In the genomic region with DNA sequence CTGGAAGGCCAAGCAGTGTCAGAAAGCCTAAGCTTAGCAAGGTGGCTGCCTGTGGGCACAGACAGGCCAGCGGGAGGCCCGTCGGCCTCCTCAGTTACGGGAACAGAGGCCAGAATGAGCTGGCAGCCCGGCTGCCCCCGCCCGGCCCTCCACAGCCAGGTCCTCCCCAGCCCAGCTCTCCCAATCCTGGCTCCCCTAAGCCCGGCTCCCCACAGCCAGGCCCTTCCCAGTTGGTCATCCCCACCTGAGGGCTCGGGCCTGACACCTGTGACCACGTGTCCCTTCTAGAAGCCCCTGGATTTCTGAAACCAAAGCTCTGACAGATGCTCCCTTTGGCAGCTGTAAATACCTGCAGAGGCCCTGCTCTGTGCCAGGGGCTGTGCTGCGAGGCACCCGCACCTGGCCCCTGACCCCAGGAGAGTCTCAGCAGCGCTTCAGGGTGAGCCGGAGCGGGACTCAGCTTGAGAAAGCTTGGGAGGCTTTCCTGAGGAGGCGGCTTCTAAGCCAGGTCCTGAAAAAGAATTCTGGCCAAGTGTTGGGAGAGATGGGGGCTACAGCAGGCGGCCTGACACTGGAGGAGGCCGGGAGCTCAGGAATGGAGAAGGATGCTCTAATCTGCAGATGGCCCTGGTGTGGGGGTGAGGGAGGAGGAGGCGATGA, we compare ENCODE assay signal across 22 cellular contexts.
DNase-seq lines count a peak whose midpoint lies in the region; ATAC-seq and TF ChIP-seq lines count a peak whose summit lies in the region.
"Had no signal": no experiment of that assay in that cellular context is flagged by ENCODE, and none has a peak within 500 bp of the region (broad histone marks: within the 10 kb centered on the region; RNA-seq: fewer than 3 reads in every experiment).

No MANE protein-coding gene starts in this region.

- H3K4me3 ChIP-seq in neuronal stem cell (ENCODE audit: low read length in 2 of 2): no peak overlapping the region
- H3K4me3 ChIP-seq in spleen: no peak overlapping the region
- H3K4me3 ChIP-seq: A549; BLaER1 treated with 17β-estradiol and CSF1 and Interleukin-3, amounts not matched to agents 10 nM and 100 nM; HAP-1 had no signal

- no peaks in the 10 kb centered on the region for H3K79me1 ChIP-seq in neuronal stem cell (ENCODE audit: low read depth, low read length)

- H3K4me3 Mint-ChIP-seq in chondrocyte (ENCODE audit: unreplicated experiment): no peak overlapping the region
- H3K4me3 Mint-ChIP-seq: CD14-positive monocyte; CD4-positive, alpha-beta T cell; CD8-positive, alpha-beta memory T cell; HFFc6 had no signal

- H3K4ac ChIP-seq in neuronal stem cell (ENCODE audit: low read length): no peak overlapping the region

- no peak overlapping the region for H3K27ac ChIP-seq in neuronal stem cell (replicated peaks; ENCODE audit: low read length)
- no peak overlapping the region for H3K27ac ChIP-seq in spleen
- H3K27ac ChIP-seq: A549; BLaER1 treated with 17β-estradiol and CSF1 and Interleukin-3, amounts not matched to agents 10 nM and 100 nM had no signal

- peak overlapping the region; percentile 54 for H2AK5ac ChIP-seq in neuronal stem cell (ENCODE audit: low read depth, low read length)

- no peak overlapping the region for H2BK120ac ChIP-seq in neuronal stem cell (ENCODE audit: low read depth, low read length)

- no peak overlapping the region for H2AFZ ChIP-seq in neuronal stem cell (ENCODE audit: low read length)

- H3K9me3 ChIP-seq in neuronal stem cell (replicated peaks in 1 of 2; ENCODE audit: control insufficient read depth in 2 of 2, insufficient read depth in 1 of 2, low read depth in 1 of 2, low read length in 2 of 2): peaks cover 0 to 3% of the 10 kb centered on the region in 2 donors
- H3K9me3 ChIP-seq in spleen: peaks cover 0 to 5% (median under 1%) of the 10 kb centered on the region in 8 donors
- H3K9me3 ChIP-seq: BE2C, HAP-1 had no signal

- no peaks in the 10 kb centered on the region for H3K36me3 Mint-ChIP-seq in chondrocyte (ENCODE audit: low read depth)
- H3K36me3 Mint-ChIP-seq: CD14-positive monocyte; CD8-positive, alpha-beta memory T cell had no signal

- H2BK12ac ChIP-seq in neuronal stem cell (ENCODE audit: low read length): no peak overlapping the region

- TF ChIP-seq POLR2A in spleen (IDR thresholded peaks at IDR 0.05): no peak

- no CpG with 5 or more reads among the region's 19 CpGs for WGBS in neuronal stem cell (ENCODE audit: extremely low coverage in 2 of 2, insufficient read length in 2 of 2, insufficient replicate concordance in 1 of 2), 2 donors
- 88 to 92% (median 90%) methylated on average over 12 to 19 of the region's 19 CpGs for WGBS in spleen, 5 donors

- H3K14ac ChIP-seq in neuronal stem cell (ENCODE audit: low read length): no peak overlapping the region

- H3K27me3 ChIP-seq in neuronal stem cell (ENCODE audit: control insufficient read depth in 3 of 3, insufficient read depth in 3 of 3, low read depth in 1 of 3, low read length in 3 of 3) (no peaks in the 10 kb centered on the region), spleen (replicated peaks in 1 of 7) (peaks cover 0 to 28% (median 0%) of the 10 kb centered on the region in 7 donors)
- H3K27me3 ChIP-seq: BE2C; BLaER1 treated with 17β-estradiol and CSF1 and Interleukin-3, amounts not matched to agents 10 nM and 100 nM had no signal

- H3K9ac ChIP-seq in neuronal stem cell (ENCODE audit: low read depth, low read length, poor library complexity): no peak overlapping the region
- H3K9ac ChIP-seq: BLaER1 treated with 17β-estradiol and CSF1 and Interleukin-3, amounts not matched to agents 10 nM and 100 nM had no signal

- TF ChIP-seq CTCF in chondrocyte (IDR thresholded peaks at IDR 0.05) (no peak), spleen (IDR thresholded peaks at IDR 0.05 in 8 of 11, conservative IDR thresholded peaks at IDR 0.05 in 3 of 11) (no peak)

- DNase-seq in cardiac septum (ENCODE audit: low spot score): peak; percentile 66
- no peak for DNase-seq in Right ventricle myocardium superior
- DNase-seq in chondrocyte (ENCODE audit: low spot score): peak; percentile 77
- no peak for DNase-seq in neuronal stem cell (ENCODE audit: low spot score)
- no peak for DNase-seq in spleen
- no peak for DNase-seq in activated CD4-positive, alpha-beta T cell treated with anti-CD3 and anti-CD28 coated beads, Interleukin-2, amount 50 U/mL, for 48 hours
- DNase-seq in NCI-H1694 treated with DMSO at 0.1 percent for 48 hours (lab: John Stamatoyannopoulos, UW): no peak
- DNase-seq: 8988T; ACHN; AML-193; BE2C; CD4-positive, alpha-beta T cell; DMS 273 treated with DMSO at 0.1 percent for 48 hours; DMS79 treated with DMSO at 0.1 percent for 48 hours; GF-D8; GOT3; HFFc6 had no signal

- H3K4me2 ChIP-seq in neuronal stem cell (ENCODE audit: insufficient read depth, low read length, poor library complexity, severe bottlenecking): no peak overlapping the region
- H3K4me2 ChIP-seq: A549; BLaER1 treated with 17β-estradiol and CSF1 and Interleukin-3, amounts not matched to agents 10 nM and 100 nM had no signal

- intact Hi-C loops in cardiac septum (cut with DNase I) (no loop called here), Right ventricle myocardium superior (cut with DNase I) (no loop called here), spleen (cut with DNase I; ENCODE audit: low total_unique reads) (no loop called here)

- peaks cover under 1% of the 10 kb centered on the region for H3K9me3 Mint-ChIP-seq in chondrocyte (ENCODE audit: low read depth)
- H3K9me3 Mint-ChIP-seq: CD4-positive, alpha-beta T cell had no signal

- H2BK15ac ChIP-seq in neuronal stem cell (ENCODE audit: low read length): no peak overlapping the region

- no peak overlapping the region for H4K91ac ChIP-seq in neuronal stem cell (ENCODE audit: low read depth, low read length, poor library complexity)

- peaks cover 7% of the 10 kb centered on the region for H3K4me1 Mint-ChIP-seq in chondrocyte (ENCODE audit: low read depth)
- H3K4me1 Mint-ChIP-seq: CD8-positive, alpha-beta memory T cell had no signal

- no peak overlapping the region for H3K18ac ChIP-seq in neuronal stem cell (ENCODE audit: low read length)

- no peaks in the 10 kb centered on the region for H3K4me1 ChIP-seq in neuronal stem cell (ENCODE audit: control insufficient read depth in 2 of 2, insufficient read depth in 1 of 2, low read depth in 1 of 2, low read length in 2 of 2)
- no peaks in the 10 kb centered on the region for H3K4me1 ChIP-seq in spleen
- H3K4me1 ChIP-seq: A549, BE2C, HAP-1 had no signal

- H3K23ac ChIP-seq in neuronal stem cell (ENCODE audit: low read depth, low read length, poor library complexity): no peak overlapping the region

- H3K27ac Mint-ChIP-seq in chondrocyte (ENCODE audit: unreplicated experiment): no peak overlapping the region
- H3K27ac Mint-ChIP-seq: CD14-positive monocyte; CD4-positive, alpha-beta T cell; CD8-positive, alpha-beta memory T cell; HFFc6 had no signal

- no peak overlapping the region for H4K8ac ChIP-seq in neuronal stem cell (ENCODE audit: low read depth, low read length)

- no peak for ATAC-seq in Right ventricle myocardium superior (ENCODE audit: poor library complexity)

- H3K27me3 Mint-ChIP-seq in chondrocyte (ENCODE audit: low read depth): peaks cover 12% of the 10 kb centered on the region
- H3K27me3 Mint-ChIP-seq: CD4-positive, alpha-beta T cell had no signal

- H2BK5ac ChIP-seq in neuronal stem cell (ENCODE audit: low read length): no peak overlapping the region

- H3K36me3 ChIP-seq in neuronal stem cell (replicated peaks in 1 of 2; ENCODE audit: control insufficient read depth in 2 of 2, insufficient read depth in 2 of 2, low read length in 2 of 2) (no peaks in the 10 kb centered on the region), spleen (no peaks in the 10 kb centered on the region)
- H3K36me3 ChIP-seq: BE2C; BLaER1 treated with 17β-estradiol and CSF1 and Interleukin-3, amounts not matched to agents 10 nM and 100 nM; HAP-1 had no signal

Comparison
In these comparisons a context has a peak if more than half of its experiments do, and no peak if none do; other contexts are left out.
1. DNase-seq: peak in cardiac septum (single experiment) and chondrocyte (single experiment); none in Right ventricle myocardium superior (single experiment), neuronal stem cell (single experiment), spleen (single experiment), activated CD4-positive, alpha-beta T cell treated with anti-CD3 and anti-CD28 coated beads, Interleukin-2, amount 50 U/mL, for 48 hours (0 of 2) and NCI-H1694 treated with DMSO at 0.1 percent for 48 hours (single experiment).